ENCODE assay signal across 10 cellular contexts in genomic region chr9:114988962-114989599, GRCh38. TPM values are rescaled to one million over a fixed set of nuclear protein-coding genes. Genes with fewer than 3 reads are reported as not detected.
DNase-seq lines count a peak whose midpoint lies in the region; FAIRE-seq and TF ChIP-seq lines count a peak whose summit lies in the region.
"Had no signal": no experiment of that assay in that cellular context is flagged by ENCODE, and none has a peak within 500 bp of the region (broad histone marks: within the 10 kb centered on the region; RNA-seq: fewer than 3 reads in every experiment).

No MANE protein-coding gene starts in this region.

- H3K36me3 ChIP-seq in GM23248 (ENCODE audit: low read depth) = no peaks in the 10 kb centered on the region
- no peaks in the 10 kb centered on the region for H3K36me3 ChIP-seq in OCI-LY3 (replicated peaks; ENCODE audit: low read depth, low read length)
- H3K36me3 ChIP-seq in neuronal stem cell (replicated peaks in 1 of 2; ENCODE audit: control insufficient read depth in 2 of 2, insufficient read depth in 2 of 2, low read length in 2 of 2) = no peaks in the 10 kb centered on the region

- H2AFZ ChIP-seq in GM23248 (no peak overlapping the region), OCI-LY3 (ENCODE audit: low read depth, low read length) (no peak overlapping the region), neuronal stem cell (ENCODE audit: low read length) (no peak overlapping the region)

- DNase-seq in GM12892 (ENCODE audit: insufficient read length) (no peak), GM23248 (peak; percentile 59), fibroblast of mammary gland (ENCODE audit: low read depth) (peak; percentile 65), SHP77 (lab: John Stamatoyannopoulos, UW) (no peak), NCI-H1694 treated with DMSO at 0.1 percent for 48 hours (lab: John Stamatoyannopoulos, UW) (no peak), neuronal stem cell (ENCODE audit: low spot score) (no peak), GM19240 (ENCODE audit: insufficient read length, low spot score) (no peak)
- DNase-seq: NCI-H2107 had no signal

- FAIRE-seq in GM12892 (lab: Jason Lieb, UNC) = peak; percentile 82
- FAIRE-seq: keratinocyte had no signal

- no peaks in the 10 kb centered on the region for H3K79me2 ChIP-seq in GM23248 (ENCODE audit: insufficient read depth)
- H3K79me2 ChIP-seq in OCI-LY3 (ENCODE audit: low read length) = no peaks in the 10 kb centered on the region

- H3K79me1 ChIP-seq in neuronal stem cell (ENCODE audit: low read depth, low read length) = no peaks in the 10 kb centered on the region

- H3K27ac ChIP-seq in GM23248 = no peak overlapping the region
- peak overlapping the region; percentile 43; the same call in 1 of the 2 replicates for H3K27ac ChIP-seq in OCI-LY3 (ENCODE audit: low read length)
- H3K27ac ChIP-seq in neuronal stem cell (replicated peaks; ENCODE audit: low read length) = no peak overlapping the region

- H2BK120ac ChIP-seq in neuronal stem cell (ENCODE audit: low read depth, low read length) = no peak overlapping the region

- H2BK15ac ChIP-seq in neuronal stem cell (ENCODE audit: low read length) = no peak overlapping the region

- no peaks in the 10 kb centered on the region for H3K9me2 ChIP-seq in GM23248 (ENCODE audit: insufficient read depth)

- H4K8ac ChIP-seq in neuronal stem cell (ENCODE audit: low read depth, low read length) = no peak overlapping the region

- no peak overlapping the region for H2BK12ac ChIP-seq in neuronal stem cell (ENCODE audit: low read length)

- H3K4me3 ChIP-seq in GM23248 (no peak overlapping the region), OCI-LY3 (ENCODE audit: low read length) (no peak overlapping the region), fibroblast of mammary gland (ENCODE audit: control insufficient read depth, low read depth, low read length) (no peak overlapping the region), neuronal stem cell (ENCODE audit: low read length in 2 of 2) (no peak overlapping the region)

- H3K18ac ChIP-seq in neuronal stem cell (ENCODE audit: low read length) = no peak overlapping the region

- TF ChIP-seq POLR2A in GM12892 (IDR thresholded peaks at IDR 0.05; ENCODE audit: low read depth, low read length) = no peak

- no peak overlapping the region for H3K4ac ChIP-seq in neuronal stem cell (ENCODE audit: low read length)

- 78 to 79% methylated on average over 8 of the region's 8 CpGs for WGBS in GM23248 (ENCODE audit: low coverage in 1 of 2, low lambda C conversion rate in 2 of 2, missing lambda C conversion rate in 2 of 2), 2 experiments
- no CpG with 5 or more reads among the region's 8 CpGs for WGBS in neuronal stem cell (ENCODE audit: extremely low coverage in 2 of 2, insufficient read length in 2 of 2, insufficient replicate concordance in 1 of 2), 2 donors

- H3K23ac ChIP-seq in neuronal stem cell (ENCODE audit: low read depth, low read length, poor library complexity) = no peak overlapping the region

- no peaks in the 10 kb centered on the region for H4K20me1 ChIP-seq in GM23248 (ENCODE audit: insufficient read depth)
- no peaks in the 10 kb centered on the region for H4K20me1 ChIP-seq in OCI-LY3 (ENCODE audit: insufficient read depth, low read length)

- in situ Hi-C loops in GM23248 (cut with MboI) = no loop called here

- H3K4me2 ChIP-seq in GM23248 (ENCODE audit: unreplicated experiment) = no peak overlapping the region
- H3K4me2 ChIP-seq in OCI-LY3 (ENCODE audit: low read length) = peak overlapping the region; percentile 1; the same call in 1 of the 2 replicates
- no peak overlapping the region for H3K4me2 ChIP-seq in neuronal stem cell (ENCODE audit: insufficient read depth, low read length, poor library complexity, severe bottlenecking)

- H2AK5ac ChIP-seq in neuronal stem cell (ENCODE audit: low read depth, low read length) = no peak overlapping the region

- H3K14ac ChIP-seq in neuronal stem cell (ENCODE audit: low read length) = no peak overlapping the region

- H3K9me3 ChIP-seq in GM23248 (ENCODE audit: low read depth) = no peaks in the 10 kb centered on the region
- H3K9me3 ChIP-seq in OCI-LY3 (ENCODE audit: insufficient read depth, low read length) = no peaks in the 10 kb centered on the region
- H3K9me3 ChIP-seq in neuronal stem cell (replicated peaks in 1 of 2; ENCODE audit: control insufficient read depth in 2 of 2, insufficient read depth in 1 of 2, low read depth in 1 of 2, low read length in 2 of 2) = no peaks in the 10 kb centered on the region

- peaks cover 13% of the 10 kb centered on the region; the same call in 1 of the 2 replicates for H3K27me3 ChIP-seq in GM23248 (replicated peaks; ENCODE audit: insufficient read depth)
- peaks cover 42% of the 10 kb centered on the region for H3K27me3 ChIP-seq in OCI-LY3 (ENCODE audit: low read depth, low read length)
- H3K27me3 ChIP-seq in neuronal stem cell (ENCODE audit: control insufficient read depth in 3 of 3, insufficient read depth in 3 of 3, low read depth in 1 of 3, low read length in 3 of 3) = peaks cover 0 to 9% (median 0%) of the 10 kb centered on the region in 3 experiments

- H3K9ac ChIP-seq in GM23248 (no peak overlapping the region), OCI-LY3 (ENCODE audit: low read length) (no peak overlapping the region), neuronal stem cell (ENCODE audit: low read depth, low read length, poor library complexity) (no peak overlapping the region)

- no peak for TF ChIP-seq CTCF in OCI-LY3 (IDR thresholded peaks at IDR 0.05; ENCODE audit: low read depth, low read length)
- no peak for TF ChIP-seq CTCF in fibroblast of mammary gland (conservative IDR thresholded peaks at IDR 0.05; ENCODE audit: control insufficient read depth, insufficient read depth, low read depth, low read length)

- H3K4me1 ChIP-seq in GM23248 (ENCODE audit: insufficient read depth) = no peaks in the 10 kb centered on the region
- H3K4me1 ChIP-seq in OCI-LY3 (ENCODE audit: low read length) = peaks cover 16% of the 10 kb centered on the region
- H3K4me1 ChIP-seq in neuronal stem cell (ENCODE audit: control insufficient read depth in 2 of 2, insufficient read depth in 1 of 2, low read depth in 1 of 2, low read length in 2 of 2) = no peaks in the 10 kb centered on the region

- no peaks in the 10 kb centered on the region for H3F3A ChIP-seq in GM23248 (ENCODE audit: insufficient read depth)

- no peak overlapping the region for H2BK5ac ChIP-seq in neuronal stem cell (ENCODE audit: low read length)

- no peak overlapping the region for H4K91ac ChIP-seq in neuronal stem cell (ENCODE audit: low read depth, low read length, poor library complexity)

RNA-seq across cellular contexts. Expression of gene TNFSF8, which starts 58.7 kb away (rescaled TPM):
- polyA plus RNA-seq in GM12892 (2012; ENCODE audit: missing spikeins) = not detected
- total RNA-seq in GM23248 (2014; rRNA removed; shearing (Covaris generic)) = not detected in 2 replicates
- polyA plus RNA-seq in GM23248 (2016; fragmentation: Nextera tagmentation; extraction: Ambion mirVana) = not detected in 2 replicates
- not detected for polyA plus RNA-seq in neuronal stem cell (2013, experiment 1 of 2)
- polyA plus RNA-seq in neuronal stem cell (2013, experiment 2 of 2) = not detected
- polyA plus RNA-seq: keratinocyte had no signal

Comparison
In these comparisons a context has a peak if more than half of its experiments do, and no peak if none do; other contexts are left out.
1. DNase-seq: peak in GM23248 (single experiment) and fibroblast of mammary gland (single experiment); none in GM12892 (single experiment), SHP77 (0 of 2), NCI-H1694 treated with DMSO at 0.1 percent for 48 hours (single experiment), neuronal stem cell (single experiment) and GM19240 (single experiment).